In genomic region chr5:8470489-8470888, GRCh38 we compare ENCODE assay signal across 15 cellular contexts.
DNase-seq lines count a peak whose midpoint lies in the region; TF ChIP-seq lines count a peak whose summit lies in the region.
"Had no signal": no experiment of that assay in that cellular context is flagged by ENCODE, and none has a peak within 500 bp of the region (broad histone marks: within the 10 kb centered on the region; RNA-seq: fewer than 3 reads in every experiment).

No MANE protein-coding gene starts in this region.

- H3K4me1 ChIP-seq in BLaER1 = peaks cover 12% of the 10 kb centered on the region
- no peaks in the 10 kb centered on the region for H3K4me1 ChIP-seq in endodermal cell (ENCODE audit: control insufficient read depth, insufficient read depth, low read length)
- no peaks in the 10 kb centered on the region for H3K4me1 ChIP-seq in effector memory CD4-positive, alpha-beta T cell (ENCODE audit: control insufficient read depth, insufficient read depth, low read length, poor library complexity, severe bottlenecking)
- H3K4me1 ChIP-seq: HAP-1 had no signal

- peaks cover 14% of the 10 kb centered on the region for H3K4me1 Mint-ChIP-seq in endodermal cell
- H3K4me1 Mint-ChIP-seq in activated naive CD4-positive, alpha-beta T cell treated with anti-CD3 and anti-CD28 coated beads for 36 hours (ENCODE audit: low read depth) = no peaks in the 10 kb centered on the region
- H3K4me1 Mint-ChIP-seq: CD14-positive monocyte; CD4-positive, alpha-beta memory T cell had no signal

- TF ChIP-seq CTCF in AG04450 (IDR thresholded peaks at IDR 0.05; ENCODE audit: low read depth, low read length) (no peak), endodermal cell (conservative IDR thresholded peaks at IDR 0.05) (no peak)

- H3K9me3 ChIP-seq in AG04450 (ENCODE audit: control insufficient read depth, insufficient read depth, low read length) = peaks cover 9% of the 10 kb centered on the region
- H3K9me3 ChIP-seq in BLaER1 = peaks cover 61% of the 10 kb centered on the region
- H3K9me3 ChIP-seq in endodermal cell (ENCODE audit: control insufficient read depth, low read length) = peaks cover 55% of the 10 kb centered on the region
- H3K9me3 ChIP-seq in effector memory CD4-positive, alpha-beta T cell (ENCODE audit: control insufficient read depth, low read length) = no peaks in the 10 kb centered on the region

- H3K27ac ChIP-seq in AG04450 (ENCODE audit: low read depth, low read length) (peak overlapping the region; percentile 3), BLaER1 (no peak overlapping the region), endodermal cell (ENCODE audit: low read depth, low read length) (no peak overlapping the region)
- H3K27ac ChIP-seq in effector memory CD4-positive, alpha-beta T cell (ENCODE audit: insufficient read depth, low read length, poor library complexity, severe bottlenecking) = no peak overlapping the region
- H3K27ac ChIP-seq: GM23248 had no signal

- H3K36me3 Mint-ChIP-seq in endodermal cell (ENCODE audit: low read depth) = peaks cover 3% of the 10 kb centered on the region
- H3K36me3 Mint-ChIP-seq in activated naive CD4-positive, alpha-beta T cell treated with anti-CD3 and anti-CD28 coated beads for 36 hours (ENCODE audit: low read depth) = peaks cover 4% of the 10 kb centered on the region
- H3K36me3 Mint-ChIP-seq: CD14-positive monocyte; CD4-positive, alpha-beta memory T cell had no signal

- H3K27me3 ChIP-seq in AG04450 (ENCODE audit: control insufficient read depth, insufficient read depth, low read length) (no peaks in the 10 kb centered on the region), BLaER1 (no peaks in the 10 kb centered on the region), endodermal cell (ENCODE audit: control insufficient read depth, insufficient read depth, low read length, poor library complexity, severe bottlenecking) (no peaks in the 10 kb centered on the region)
- H3K27me3 ChIP-seq in effector memory CD4-positive, alpha-beta T cell (replicated peaks; ENCODE audit: control insufficient read depth, insufficient read depth, low read length, poor library complexity, severe bottlenecking) = no peaks in the 10 kb centered on the region

- H3K27me3 Mint-ChIP-seq in endodermal cell (ENCODE audit: insufficient read depth) = no peaks in the 10 kb centered on the region
- no peaks in the 10 kb centered on the region for H3K27me3 Mint-ChIP-seq in activated naive CD4-positive, alpha-beta T cell treated with anti-CD3 and anti-CD28 coated beads for 36 hours (ENCODE audit: low read depth)
- H3K27me3 Mint-ChIP-seq: CD4-positive, alpha-beta memory T cell had no signal

- H4K20me1 ChIP-seq in BLaER1 = no peaks in the 10 kb centered on the region

- no peak overlapping the region for H3K4me2 ChIP-seq in BLaER1

- POLR2A ChIA-PET in AG04450 (lab: Yijun Ruan, JAX) = no interaction called here

- peaks cover 49% of the 10 kb centered on the region for H3K9me3 Mint-ChIP-seq in endodermal cell
- peaks cover 20% of the 10 kb centered on the region for H3K9me3 Mint-ChIP-seq in activated naive CD4-positive, alpha-beta T cell treated with anti-CD3 and anti-CD28 coated beads for 36 hours

- no peak for DNase-seq in AG04450 (ENCODE audit: low read depth, low spot score)
- DNase-seq in NCI-H69 (lab: John Stamatoyannopoulos, UW) = peak; percentile 19
- no peak for DNase-seq in endodermal cell
- DNase-seq in effector memory CD4-positive, alpha-beta T cell = no peak
- DNase-seq in NCI-H187 (lab: John Stamatoyannopoulos, UW) = no peak
- no peak for DNase-seq in activated naive CD4-positive, alpha-beta T cell treated with anti-CD3 and anti-CD28 coated beads for 36 hours
- DNase-seq: ACHN; AML-193; Calu3; CD4-positive, alpha-beta memory T cell; DMS153 had no signal

- H3K36me3 ChIP-seq in BLaER1 (no peaks in the 10 kb centered on the region), endodermal cell (ENCODE audit: control insufficient read depth, insufficient read depth, low read length) (no peaks in the 10 kb centered on the region)
- no peaks in the 10 kb centered on the region for H3K36me3 ChIP-seq in effector memory CD4-positive, alpha-beta T cell (ENCODE audit: control insufficient read depth, insufficient read depth, low read length)
- H3K36me3 ChIP-seq: HAP-1 had no signal

- no peak overlapping the region for H3K27ac Mint-ChIP-seq in endodermal cell
- no peak overlapping the region for H3K27ac Mint-ChIP-seq in activated naive CD4-positive, alpha-beta T cell treated with anti-CD3 and anti-CD28 coated beads for 36 hours
- H3K27ac Mint-ChIP-seq: CD14-positive monocyte; CD4-positive, alpha-beta memory T cell had no signal

- H3K4me3 Mint-ChIP-seq in endodermal cell = no peak overlapping the region
- H3K4me3 Mint-ChIP-seq in activated naive CD4-positive, alpha-beta T cell treated with anti-CD3 and anti-CD28 coated beads for 36 hours = no peak overlapping the region
- H3K4me3 Mint-ChIP-seq: CD14-positive monocyte; CD4-positive, alpha-beta memory T cell had no signal

- 89% methylated on average over 4 of the region's 4 CpGs; no CpG with 5 or more reads in 1 of the 2 experiments for WGBS in endodermal cell (ENCODE audit: insufficient coverage in 1 of 2, insufficient read length in 1 of 2), 2 experiments

- H3K4me3 ChIP-seq in AG04450 (ENCODE audit: low read depth, low read length) (no peak overlapping the region), BLaER1 (peak overlapping the region; percentile 23), endodermal cell (ENCODE audit: low read length) (peak overlapping the region; percentile 48)
- H3K4me3 ChIP-seq in effector memory CD4-positive, alpha-beta T cell (ENCODE audit: insufficient read depth, low read depth, low read length, poor library complexity, severe bottlenecking) = no peak overlapping the region
- H3K4me3 ChIP-seq: GM23248, HAP-1 had no signal

- intact Hi-C loops in activated naive CD4-positive, alpha-beta T cell treated with anti-CD3 and anti-CD28 coated beads for 36 hours (cut with micrococcal nuclease) = no loop called here

- CTCF ChIA-PET in AG04450 (lab: Charles Lee) = no interaction called here
- CTCF ChIA-PET in activated naive CD4-positive, alpha-beta T cell treated with anti-CD3 and anti-CD28 coated beads for 36 hours (lab: Charles Lee) = no interaction called here

- H3K9ac ChIP-seq in BLaER1 (no peak overlapping the region), endodermal cell (ENCODE audit: extremely low read depth, low read length, poor library complexity, severe bottlenecking) (no peak overlapping the region)
- H3K9ac ChIP-seq: GM23248 had no signal

Comparison
In these comparisons a context has a peak if more than half of its experiments do, and no peak if none do; other contexts are left out.
1. H3K4me3 ChIP-seq: peak in BLaER1 (single experiment) and endodermal cell (single experiment); none in AG04450 (single experiment) and effector memory CD4-positive, alpha-beta T cell (single experiment).